In the genomic region with DNA sequence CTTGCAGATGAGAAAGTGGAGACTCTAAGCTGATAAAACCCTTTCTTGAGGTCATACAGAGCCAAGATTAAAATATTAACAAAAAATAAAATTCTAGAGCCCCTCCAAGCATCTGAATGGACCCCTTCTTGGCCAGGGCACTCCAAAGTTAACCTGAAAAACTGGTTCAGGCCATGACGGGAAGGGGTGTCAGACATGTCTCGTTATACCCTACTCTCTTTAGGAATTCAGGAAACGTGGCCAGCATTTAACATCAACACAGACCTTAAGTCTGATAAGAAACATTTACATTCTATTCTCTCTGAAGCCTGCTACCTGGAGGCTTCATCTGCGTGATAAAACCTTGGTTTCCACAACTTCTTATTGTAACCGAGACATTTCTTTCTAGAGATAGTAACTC, we compare ENCODE assay signal across 14 cellular contexts.
"Had no signal": no experiment of that assay in that cellular context is flagged by ENCODE, and none has a peak within 500 bp of the region (broad histone marks: within the 10 kb centered on the region; RNA-seq: fewer than 3 reads in every experiment).

No MANE protein-coding gene starts in this region.

- H3K9me3 ChIP-seq: left lung, ovary, prostate gland, upper lobe of left lung had no signal

- H3K27ac ChIP-seq: left lung, ovary, prostate gland, upper lobe of left lung, VCaP had no signal

- FAIRE-seq: endometrium had no signal

- H3K9me3 Mint-ChIP-seq: activated CD4-positive, alpha-beta T cell treated with anti-CD3 and anti-CD28 coated beads, Interleukin-2, amount 10 ng/mL, durations not matched to agents 7 days and 5 days; activated CD8-positive, alpha-beta T cell treated with anti-CD3 and anti-CD28 coated beads for 36 hours; activated naive CD4-positive, alpha-beta T cell treated with anti-CD3 and anti-CD28 coated beads, Interleukin-2, amount 10 ng/mL, durations not matched to agents 7 days and 5 days; activated naive CD8-positive, alpha-beta T cell treated with anti-CD3 and anti-CD28 coated beads, Interleukin-2, amount 50 U/mL, for 24 hours; dendritic cell treated with granulocyte-macrophage colony-stimulating factor and Interleukin-4, amounts not matched to agents 40 ng/mL and 50 ng/mL, for 4 days; neural crest cell had no signal

- H3K36me3 ChIP-seq: left lung, ovary, prostate gland, upper lobe of left lung had no signal

- H3K36me3 Mint-ChIP-seq: activated CD8-positive, alpha-beta memory T cell treated with anti-CD3 and anti-CD28 coated beads, Interleukin-2, amount 10 ng/mL, durations not matched to agents 7 days and 5 days; activated naive CD4-positive, alpha-beta T cell treated with anti-CD3 and anti-CD28 coated beads, Interleukin-2, amount 10 ng/mL, durations not matched to agents 7 days and 5 days; brain had no signal

- H3K27ac Mint-ChIP-seq: activated CD4-positive, alpha-beta T cell treated with anti-CD3 and anti-CD28 coated beads, Interleukin-2, amount 10 ng/mL, durations not matched to agents 7 days and 5 days; activated CD8-positive, alpha-beta memory T cell treated with anti-CD3 and anti-CD28 coated beads, Interleukin-2, amount 10 ng/mL, durations not matched to agents 7 days and 5 days; activated CD8-positive, alpha-beta T cell treated with anti-CD3 and anti-CD28 coated beads for 36 hours; activated naive CD4-positive, alpha-beta T cell treated with anti-CD3 and anti-CD28 coated beads, Interleukin-2, amount 10 ng/mL, durations not matched to agents 7 days and 5 days; activated naive CD8-positive, alpha-beta T cell treated with anti-CD3 and anti-CD28 coated beads, Interleukin-2, amount 50 U/mL, for 24 hours; dendritic cell treated with granulocyte-macrophage colony-stimulating factor and Interleukin-4, amounts not matched to agents 40 ng/mL and 50 ng/mL, for 4 days had no signal

- H3K27me3 ChIP-seq: ovary had no signal

- H3K4me1 ChIP-seq: prostate gland had no signal
